Comparison of ENCODE assay signal across 13 cellular contexts in genomic region chr14:104600141-104600643, GRCh38.
A peak's percentile ranks its signal among the peaks of the same experiment; 100 is the strongest.
DNase-seq lines count a peak whose midpoint lies in the region; ATAC-seq and TF ChIP-seq lines count a peak whose summit lies in the region.
"Had no signal": no experiment of that assay in that cellular context is flagged by ENCODE, and none has a peak within 500 bp of the region (broad histone marks: within the 10 kb centered on the region; RNA-seq: fewer than 3 reads in every experiment).

No MANE protein-coding gene starts in this region.

- H3K4me3 ChIP-seq in HFF-Myc (replicated peaks; ENCODE audit: low read depth, low read length) = no peak overlapping the region
- H3K4me3 ChIP-seq: esophagus squamous epithelium had no signal

- peak; percentile 35 for DNase-seq in COLO829 (ENCODE audit: low spot score)
- DNase-seq in HFF-Myc (ENCODE audit: extremely low read depth, low read depth) = peak; percentile 5
- DNase-seq in SHP77 treated with DMSO at 0.1 percent for 48 hours (lab: John Stamatoyannopoulos, UW) = peak; percentile 27
- DNase-seq in medulla oblongata (ENCODE audit: extremely low spot score) = peak; percentile 29
- no peak for DNase-seq in RKO (ENCODE audit: low spot score)
- no peak for DNase-seq in NK-92 (lab: John Stamatoyannopoulos, UW; ENCODE audit: unreplicated experiment)
- no peak for DNase-seq in NCI-H1048 (lab: John Stamatoyannopoulos, UW)
- DNase-seq: brain microvascular endothelial cell, DMS53, esophagus squamous epithelium, T1000 had no signal

- ATAC-seq in GM21526 (IDR thresholded peaks at IDR 0.05; ENCODE audit: low FRiP score, unreplicated experiment) = no peak
- ATAC-seq: left colon had no signal

- TF ChIP-seq CTCF in HFF-Myc (IDR thresholded peaks at IDR 0.05; ENCODE audit: low read depth, low read length, missing control alignments) = no peak

Comparison
In these comparisons a context has a peak if more than half of its experiments do, and no peak if none do; other contexts are left out.
1. DNase-seq: peak in COLO829 (single experiment), HFF-Myc (single experiment), SHP77 treated with DMSO at 0.1 percent for 48 hours (single experiment) and medulla oblongata (single experiment); none in RKO (single experiment), NK-92 (single experiment) and NCI-H1048 (single experiment).